15 cellular contexts compared by ENCODE assay signal in genomic region chr7:115037128-115037802, GRCh38.
A peak's percentile ranks its signal among the peaks of the same experiment; 100 is the strongest.
DNase-seq lines count a peak whose midpoint lies in the region; ATAC-seq lines count a peak whose summit lies in the region.
"Had no signal": no experiment of that assay in that cellular context is flagged by ENCODE, and none has a peak within 500 bp of the region (broad histone marks: within the 10 kb centered on the region; RNA-seq: fewer than 3 reads in every experiment).

No MANE protein-coding gene starts in this region.

- no peaks in the 10 kb centered on the region for H3K27me3 Mint-ChIP-seq in activated T-helper 17 cell treated with anti-CD3 and anti-CD28 coated beads, Interleukin-2, amount 50 U/mL, for 72 hours
- H3K27me3 Mint-ChIP-seq: activated naive CD4-positive, alpha-beta T cell treated with anti-CD3 and anti-CD28 coated beads, Interleukin-2, amount 50 U/mL, for 24 hours; brain had no signal

- peak overlapping the region; percentile 5 for H3K4me3 Mint-ChIP-seq in activated T-helper 17 cell treated with anti-CD3 and anti-CD28 coated beads, Interleukin-2, amount 50 U/mL, for 72 hours
- H3K4me3 Mint-ChIP-seq: activated naive CD4-positive, alpha-beta T cell treated with anti-CD3 and anti-CD28 coated beads, Interleukin-2, amount 50 U/mL, for 24 hours; brain had no signal

- peaks cover 12% of the 10 kb centered on the region for H3K4me1 Mint-ChIP-seq in activated T-helper 17 cell treated with anti-CD3 and anti-CD28 coated beads, Interleukin-2, amount 50 U/mL, for 72 hours

- H3K27ac Mint-ChIP-seq in activated T-helper 17 cell treated with anti-CD3 and anti-CD28 coated beads, Interleukin-2, amount 50 U/mL, for 72 hours = peak overlapping the region; percentile 2
- H3K27ac Mint-ChIP-seq: activated naive CD4-positive, alpha-beta T cell treated with anti-CD3 and anti-CD28 coated beads, Interleukin-2, amount 50 U/mL, for 24 hours; brain had no signal

- no peaks in the 10 kb centered on the region for H3K36me3 Mint-ChIP-seq in activated T-helper 17 cell treated with anti-CD3 and anti-CD28 coated beads, Interleukin-2, amount 50 U/mL, for 72 hours (ENCODE audit: low read depth)
- H3K36me3 Mint-ChIP-seq: activated naive CD4-positive, alpha-beta T cell treated with anti-CD3 and anti-CD28 coated beads, Interleukin-2, amount 50 U/mL, for 24 hours; brain had no signal

- no peak for DNase-seq in NK-92 treated with Interleukin-12 subunit alpha and Interleukin-12 subunit beta, amount 100 ng/mL, for 24 hours (lab: John Stamatoyannopoulos, UW)
- no peak for DNase-seq in 8988T
- DNase-seq in NCI-H1436 treated with DMSO at 0.1 percent for 48 hours (lab: John Stamatoyannopoulos, UW) = no peak
- DNase-seq: NCI-H2029; NCI-H524 treated with DMSO at 0.1 percent for 48 hours; pancreas; stimulated activated CD4-positive, alpha-beta T cell treated with anti-CD3 and anti-CD28 coated beads, Interleukin-4, amount 100 ng/mL, for 24 hours; thyroid gland had no signal

- ATAC-seq in GM18502 (IDR thresholded peaks at IDR 0.05; ENCODE audit: poor library complexity, unreplicated experiment) (peak; percentile 51), GM19035 (IDR thresholded peaks at IDR 0.05; ENCODE audit: unreplicated experiment) (peak; percentile 54), HG02938 (IDR thresholded peaks at IDR 0.05; ENCODE audit: unreplicated experiment) (peak; percentile 44)
- no peak for ATAC-seq in activated T-helper 17 cell treated with anti-CD3 and anti-CD28 coated beads, Interleukin-2, amount 50 U/mL, for 72 hours (replicated peaks)
- ATAC-seq: left lobe of liver had no signal

- no peaks in the 10 kb centered on the region for H3K9me3 Mint-ChIP-seq in activated T-helper 17 cell treated with anti-CD3 and anti-CD28 coated beads, Interleukin-2, amount 50 U/mL, for 72 hours
- H3K9me3 Mint-ChIP-seq: activated naive CD4-positive, alpha-beta T cell treated with anti-CD3 and anti-CD28 coated beads, Interleukin-2, amount 50 U/mL, for 24 hours; brain had no signal
